Comparison of ENCODE assay signal across 22 cellular contexts in the genomic region with DNA sequence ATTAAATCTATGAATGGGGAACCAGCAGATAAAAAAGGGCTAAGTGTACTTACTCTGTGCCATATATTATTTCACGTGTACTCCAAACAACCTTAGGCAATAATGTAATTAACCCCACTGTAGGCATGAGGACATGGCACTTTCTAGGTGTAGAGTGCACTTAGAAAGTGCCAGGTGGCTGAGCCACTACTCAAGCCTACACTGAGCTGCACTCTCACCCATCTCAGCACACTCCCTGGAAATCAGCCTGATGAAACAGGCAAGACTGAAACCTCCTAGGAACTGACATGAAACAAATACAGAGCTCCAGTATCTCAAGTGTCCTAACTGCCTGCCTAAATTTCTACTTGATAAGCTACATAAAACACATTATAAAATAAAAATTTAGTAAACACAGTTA.
"Had no signal": no experiment of that assay in that cellular context is flagged by ENCODE, and none has a peak within 500 bp of the region (broad histone marks: within the 10 kb centered on the region; RNA-seq: fewer than 3 reads in every experiment).

No MANE protein-coding gene starts in this region.

- H3K4me3 ChIP-seq: SJCRH30, SK-N-MC had no signal

- H3K4me2 ChIP-seq: KMS-11 had no signal

- H3K9ac ChIP-seq: KMS-11 had no signal

- H3K27me3 ChIP-seq: SJCRH30 had no signal

- H3K27ac ChIP-seq: KMS-11, SJCRH30, SK-N-MC had no signal

- H3K4me1 ChIP-seq: SJCRH30 had no signal

- H3K9me3 ChIP-seq: SJCRH30 had no signal

- DNase-seq: activated CD4-positive, alpha-beta T cell treated with anti-CD3 and anti-CD28 coated beads, Interleukin-2, amount 10 ng/mL, durations not matched to agents 24 days and 14 days; activated CD4-positive, alpha-beta T cell treated with anti-CD3 and anti-CD28 coated beads, Interleukin-2, amount 50 U/mL, for 4 hours; activated CD8-positive, alpha-beta T cell treated with anti-CD3 and anti-CD28 coated beads for 36 hours; activated gamma-delta T cell treated with Interleukin-2 at 50 U/mL for 16 hours; activated naive CD4-positive, alpha-beta T cell treated with anti-CD3 and anti-CD28 coated beads for 36 hours; activated naive CD8-positive, alpha-beta T cell treated with anti-CD3 and anti-CD28 coated beads, Interleukin-2, amount 50 U/mL, for 24 hours; activated T-cell treated with anti-CD3 and anti-CD28 coated beads, Interleukin-2, amount 50 U/mL, for 4 hours; anterior cingulate cortex; caudate nucleus; cerebellar nuclear complex; MM.1S; MV-4-11; NCI-H1092; NCI-H1436 treated with DMSO at 0.1 percent for 48 hours; NCI-H1694 treated with DMSO at 0.1 percent for 48 hours; NCI-H2029; NCI-H2171; SHP77; SJCRH30 had no signal

- ATAC-seq: activated CD8-positive, alpha-beta T cell treated with anti-CD3 and anti-CD28 coated beads for 36 hours; activated naive CD8-positive, alpha-beta T cell treated with anti-CD3 and anti-CD28 coated beads, Interleukin-2, amount 50 U/mL, for 24 hours; activated T-cell treated with anti-CD3 and anti-CD28 coated beads, Interleukin-2, amount 50 U/mL, for 4 hours; Panc1 had no signal
